In genomic region chr4:74130843-74131242, GRCh38 we compare ENCODE assay signal across 8 cellular contexts. TPM values are rescaled to one million over a fixed set of nuclear protein-coding genes. Genes with fewer than 3 reads are reported as not detected.
"Had no signal": no experiment of that assay in that cellular context is flagged by ENCODE, and none has a peak within 500 bp of the region (broad histone marks: within the 10 kb centered on the region; RNA-seq: fewer than 3 reads in every experiment).

No MANE protein-coding gene starts in this region.

RNA-seq across cellular contexts. Expression of gene MTHFD2L, which starts 27.1 kb away (rescaled TPM):
- total RNA-seq: ascending aorta had no signal

RNA-seq across cellular contexts. Expression of gene CXCL2, which starts 31.8 kb away (rescaled TPM):
- total RNA-seq: activated naive CD4-positive, alpha-beta T cell treated with anti-CD3 and anti-CD28 coated beads for 36 hours; activated naive CD4-positive, alpha-beta T cell treated with anti-CD3 and anti-CD28 coated beads, Interleukin-2, amount 50 U/mL, for 72 hours; activated naive CD8-positive, alpha-beta T cell treated with anti-CD3 and anti-CD28 coated beads for 36 hours; activated T-cell treated with anti-CD3 and anti-CD28 coated beads, Interleukin-2, amount 50 U/mL, for 72 hours; activated T-helper 1 cell treated with anti-CD3 and anti-CD28 coated beads, Interleukin-12 subunit alpha, Interleukin-12 subunit beta, Interleukin-2, Interleukin-4 antibody, amounts not matched to agents 30 ng/mL and 10 ng/mL and 1 ng/mL, durations not matched to agents 14 hours and 24 hours and 36 hours; activated T-helper 2 cell treated with anti-CD3 and anti-CD28 coated beads, Interferon-gamma antibody, Interleukin-2, Interleukin-4, amounts not matched to agents 10 μg/mL and 5 μg/mL and 100 μg/mL, durations not matched to agents 14 hours and 24 hours and 36 hours; cardiac muscle cell had no signal
- polyA plus RNA-seq: cardiac muscle cell had no signal
